24 cellular contexts compared by ENCODE assay signal in the genomic region with DNA sequence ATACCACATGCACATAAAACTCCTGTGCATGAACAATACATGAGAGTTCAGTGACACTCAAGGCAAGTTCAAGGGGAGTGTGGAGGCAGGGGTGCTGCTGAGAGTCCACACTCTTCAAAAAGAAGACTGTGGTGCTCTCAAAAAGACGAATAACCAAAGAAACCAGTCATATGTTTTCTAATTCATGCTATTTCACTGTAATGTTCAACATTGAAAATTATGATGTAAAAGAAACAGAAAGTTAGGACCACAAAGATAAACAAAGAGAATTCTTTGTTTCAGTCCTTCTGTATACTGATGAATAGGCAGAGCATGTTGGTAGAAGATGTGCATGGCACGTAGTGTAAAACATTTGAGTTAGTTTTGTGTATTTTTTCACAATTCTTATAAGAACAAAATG.
"Had no signal": no experiment of that assay in that cellular context is flagged by ENCODE, and none has a peak within 500 bp of the region (broad histone marks: within the 10 kb centered on the region; RNA-seq: fewer than 3 reads in every experiment).

No MANE protein-coding gene starts in this region.

- H3K9me3 ChIP-seq: esophagus squamous epithelium, gastroesophageal sphincter, neutrophil, pancreas, psoas muscle, right atrium auricular region, thoracic aorta, vagina had no signal

- DNase-seq: activated CD4-positive, alpha-beta T cell treated with anti-CD3 and anti-CD28 coated beads, Interleukin-2, amount 10 ng/mL, durations not matched to agents 7 days and 5 days; activated CD4-positive, CD25-positive, alpha-beta regulatory T cell treated with anti-CD3 and anti-CD28 coated beads, Interleukin-2, amount 50 U/mL, for 72 hours; activated CD8-positive, alpha-beta memory T cell treated with anti-CD3 and anti-CD28 coated beads, Interleukin-2, amount 10 ng/mL, durations not matched to agents 7 days and 5 days; activated CD8-positive, alpha-beta T cell treated with anti-CD3 and anti-CD28 coated beads for 36 hours; activated effector memory CD4-positive, alpha-beta T cell treated with anti-CD3 and anti-CD28 coated beads, Interleukin-2, amount 50 U/mL, for 16 hours; activated naive CD4-positive, alpha-beta T cell treated with anti-CD3 and anti-CD28 coated beads, Interleukin-2, amount 10 ng/mL, durations not matched to agents 7 days and 5 days; activated T-cell treated with anti-CD3 and anti-CD28 coated beads for 4 hours; cortex of kidney; endodermal cell; esophagus squamous epithelium; left colon; pancreas; psoas muscle; spleen; stimulated activated CD4-positive, alpha-beta T cell treated with anti-CD3 and anti-CD28 coated beads, Interleukin-4, amount 100 ng/mL, for 1 hour; stimulated activated naive CD4-positive, alpha-beta T cell had no signal

- H3K4me1 ChIP-seq: esophagus squamous epithelium, gastroesophageal sphincter, pancreas, psoas muscle, right atrium auricular region, spleen, vagina had no signal

- H3K27ac ChIP-seq: esophagus squamous epithelium, gastroesophageal sphincter, neutrophil, pancreas, psoas muscle, right atrium auricular region, spleen, thoracic aorta, vagina, VCaP had no signal

- H3K36me3 ChIP-seq: esophagus squamous epithelium, gastroesophageal sphincter, neutrophil, pancreas, right atrium auricular region, spleen, thoracic aorta, vagina had no signal

- H3K4me3 ChIP-seq: esophagus squamous epithelium, gastroesophageal sphincter, pancreas, psoas muscle, right atrium auricular region, spleen, thoracic aorta, vagina had no signal

- ATAC-seq: activated CD8-positive, alpha-beta memory T cell treated with anti-CD3 and anti-CD28 coated beads, Interleukin-2, amount 10 ng/mL, durations not matched to agents 7 days and 5 days; activated CD8-positive, alpha-beta T cell treated with anti-CD3 and anti-CD28 coated beads for 36 hours; gastroesophageal sphincter; left colon; natural killer cell treated with Interleukin-12 subunit alpha and Interleukin-12 subunit beta and Interleukin-15 and Interleukin-18, amount 100 ng/mL, for 72 hours; pancreas; psoas muscle had no signal

- FAIRE-seq: keratinocyte, pancreas had no signal

- H3K27me3 ChIP-seq: esophagus squamous epithelium, gastroesophageal sphincter, neutrophil, pancreas, right atrium auricular region, spleen, vagina had no signal
